Comparison of ENCODE assay signal across 23 cellular contexts in genomic region chr13:39916330-39916729, GRCh38.
A peak's percentile ranks its signal among the peaks of the same experiment; 100 is the strongest.
DNase-seq lines count a peak whose midpoint lies in the region; TF ChIP-seq lines count a peak whose summit lies in the region.
"Had no signal": no experiment of that assay in that cellular context is flagged by ENCODE, and none has a peak within 500 bp of the region (broad histone marks: within the 10 kb centered on the region; RNA-seq: fewer than 3 reads in every experiment).

No MANE protein-coding gene starts in this region.

- no peak for TF ChIP-seq CTCF in H9 (conservative IDR thresholded peaks at IDR 0.05)
- no peak for TF ChIP-seq CTCF in WERI-Rb-1 (IDR thresholded peaks at IDR 0.05; ENCODE audit: low read depth, low read length)

- DNase-seq in HCEC 1CT (peak; percentile 8), amniotic epithelial cell (ENCODE audit: low read depth) (peak; percentile 83), epithelial cell of prostate (ENCODE audit: low read depth, low spot score) (no peak), renal cortical epithelial cell (ENCODE audit: low read depth) (peak; percentile 23), H9 (no peak), WERI-Rb-1 (no peak), H4 (ENCODE audit: low spot score) (no peak)
- DNase-seq: AML-193; CD4-positive, alpha-beta T cell; COR-L47; GDM1; MG63; NCI-H1105 treated with DMSO at 0.1 percent for 48 hours; NCI-H146; NCI-H1930; NCI-H446; NCI-H524 treated with DMSO at 0.1 percent for 48 hours; NCI-H774 had no signal

- no peak overlapping the region for H3K56ac ChIP-seq in H9 (ENCODE audit: insufficient read length, low read depth, low read length)

- H3K9me3 ChIP-seq in H9 (ENCODE audit: control insufficient read depth, low read depth, low read length) (no peaks in the 10 kb centered on the region), WERI-Rb-1 (ENCODE audit: severe bottlenecking) (no peaks in the 10 kb centered on the region)
- H3K9me3 ChIP-seq: A549, MG63, SJSA1 had no signal

- H3K4me1 ChIP-seq in H9 (ENCODE audit: insufficient read depth, low read length): no peaks in the 10 kb centered on the region
- H3K4me1 ChIP-seq: A549; BLaER1 treated with 17β-estradiol and CSF1 and Interleukin-3, amounts not matched to agents 10 nM and 100 nM; SJSA1 had no signal

- no peak overlapping the region for H2AFZ ChIP-seq in H9 (ENCODE audit: low read length)

- no peak overlapping the region for H3K27ac Mint-ChIP-seq in H9
- H3K27ac Mint-ChIP-seq: CD4-positive, alpha-beta T cell had no signal

- H2AK5ac ChIP-seq in H9 (ENCODE audit: insufficient read length, low read length): no peak overlapping the region

- H3K18ac ChIP-seq in H9 (ENCODE audit: insufficient read length, low read depth, low read length): no peak overlapping the region

- H3K9ac ChIP-seq in H9 (ENCODE audit: extremely low read depth, insufficient read length, low read length): no peak overlapping the region
- H3K9ac ChIP-seq: BLaER1 treated with 17β-estradiol and CSF1 and Interleukin-3, amounts not matched to agents 10 nM and 100 nM had no signal

- peaks cover 1% of the 10 kb centered on the region; the same call in 1 of the 2 replicates for H3K27me3 Mint-ChIP-seq in H9 (ENCODE audit: low read depth)
- H3K27me3 Mint-ChIP-seq: CD4-positive, alpha-beta T cell had no signal

- H2BK120ac ChIP-seq in H9 (ENCODE audit: low read depth, low read length, poor library complexity, severe bottlenecking): no peak overlapping the region

- no peak overlapping the region for H3K4me3 ChIP-seq in WERI-Rb-1 (ENCODE audit: low read depth, low read length)
- H3K4me3 ChIP-seq: A549; BLaER1 treated with 17β-estradiol and CSF1 and Interleukin-3, amounts not matched to agents 10 nM and 100 nM; GM12878; K562; MG63; SJSA1 had no signal

- no peak overlapping the region for H2BK15ac ChIP-seq in H9 (ENCODE audit: low read depth, low read length)

- H3K4me2 ChIP-seq in H9 (ENCODE audit: insufficient read depth, insufficient read length, low read length): no peak overlapping the region
- H3K4me2 ChIP-seq: A549; BLaER1 treated with 17β-estradiol and CSF1 and Interleukin-3, amounts not matched to agents 10 nM and 100 nM had no signal

- no peak overlapping the region for H3K23ac ChIP-seq in H9 (ENCODE audit: insufficient read length, low read depth, low read length)

- H3K23me2 ChIP-seq in H9 (ENCODE audit: insufficient read length, low read depth, low read length, poor library complexity, severe bottlenecking): no peaks in the 10 kb centered on the region

- no CpG with 5 or more reads among the region's 2 CpGs for WGBS in H9 (ENCODE audit: extremely low coverage, insufficient read length, low lambda C conversion rate)

- H3K27me3 ChIP-seq in H9 (ENCODE audit: insufficient read depth, low read length) (no peaks in the 10 kb centered on the region), WERI-Rb-1 (ENCODE audit: insufficient read depth, low read depth, severe bottlenecking) (no peaks in the 10 kb centered on the region)
- H3K27me3 ChIP-seq: BLaER1 treated with 17β-estradiol and CSF1 and Interleukin-3, amounts not matched to agents 10 nM and 100 nM; MG63; SJSA1 had no signal

- no peaks in the 10 kb centered on the region for H3K79me2 ChIP-seq in H9 (ENCODE audit: insufficient read depth, low read length)

- H3K36me3 ChIP-seq in WERI-Rb-1: no peaks in the 10 kb centered on the region
- H3K36me3 ChIP-seq: BLaER1 treated with 17β-estradiol and CSF1 and Interleukin-3, amounts not matched to agents 10 nM and 100 nM; MG63; SJSA1 had no signal

- H2BK5ac ChIP-seq in H9 (ENCODE audit: insufficient read length, low read length): no peak overlapping the region

- no peak overlapping the region for H2BK20ac ChIP-seq in H9 (ENCODE audit: low read depth, low read length, poor library complexity, severe bottlenecking)

- no peaks in the 10 kb centered on the region for H3K36me3 Mint-ChIP-seq in H9 (ENCODE audit: insufficient read depth in 1 of 3, low read depth in 3 of 3)

- no peak overlapping the region for H3T11ph ChIP-seq in H9 (ENCODE audit: low read length)

- H4K5ac ChIP-seq in H9 (ENCODE audit: insufficient read length, low read depth, low read length): no peak overlapping the region

- peaks cover 2% of the 10 kb centered on the region in 2 experiments; a peak in 2 of 5 replicates for H3K9me3 Mint-ChIP-seq in H9
- H3K9me3 Mint-ChIP-seq: CD4-positive, alpha-beta T cell had no signal

- H3K27ac ChIP-seq in epithelial cell of prostate (peak overlapping the region; percentile 26), H9 (ENCODE audit: insufficient read length, low read depth, low read length) (no peak overlapping the region), WERI-Rb-1 (no peak overlapping the region)
- H3K27ac ChIP-seq: A549; BLaER1 treated with 17β-estradiol and CSF1 and Interleukin-3, amounts not matched to agents 10 nM and 100 nM; SJSA1 had no signal

- H2BK12ac ChIP-seq in H9 (ENCODE audit: insufficient read length, low read depth, low read length): no peak overlapping the region

- H3K14ac ChIP-seq in H9 (ENCODE audit: insufficient read depth, low read length): no peak overlapping the region

- no peaks in the 10 kb centered on the region for H3K79me1 ChIP-seq in H9 (ENCODE audit: insufficient read depth, low read depth, low read length, poor library complexity, severe bottlenecking)

- H3K4ac ChIP-seq in H9 (ENCODE audit: low read depth, low read length): no peak overlapping the region

- no peak overlapping the region for H3K4me3 Mint-ChIP-seq in H9
- H3K4me3 Mint-ChIP-seq: CD4-positive, alpha-beta T cell had no signal

- H4K8ac ChIP-seq in H9 (replicated peaks; ENCODE audit: insufficient read length, low read depth, low read length): no peak overlapping the region

- H4K91ac ChIP-seq in H9 (ENCODE audit: insufficient read length, low read depth, low read length): no peak overlapping the region

- H4K20me1 ChIP-seq in H9 (ENCODE audit: control insufficient read depth, insufficient read depth, insufficient read length): no peaks in the 10 kb centered on the region
- H4K20me1 ChIP-seq: BLaER1 treated with 17β-estradiol and CSF1 and Interleukin-3, amounts not matched to agents 10 nM and 100 nM had no signal

- H3K4me1 Mint-ChIP-seq in H9: no peaks in the 10 kb centered on the region

Comparison
In these comparisons a context has a peak if more than half of its experiments do, and no peak if none do; other contexts are left out.
1. DNase-seq: peak in HCEC 1CT (single experiment), amniotic epithelial cell (single experiment) and renal cortical epithelial cell (single experiment); none in epithelial cell of prostate (single experiment), H9 (single experiment), WERI-Rb-1 (single experiment) and H4 (single experiment).